Comparison of ENCODE assay signal across 11 cellular contexts in the genomic region with DNA sequence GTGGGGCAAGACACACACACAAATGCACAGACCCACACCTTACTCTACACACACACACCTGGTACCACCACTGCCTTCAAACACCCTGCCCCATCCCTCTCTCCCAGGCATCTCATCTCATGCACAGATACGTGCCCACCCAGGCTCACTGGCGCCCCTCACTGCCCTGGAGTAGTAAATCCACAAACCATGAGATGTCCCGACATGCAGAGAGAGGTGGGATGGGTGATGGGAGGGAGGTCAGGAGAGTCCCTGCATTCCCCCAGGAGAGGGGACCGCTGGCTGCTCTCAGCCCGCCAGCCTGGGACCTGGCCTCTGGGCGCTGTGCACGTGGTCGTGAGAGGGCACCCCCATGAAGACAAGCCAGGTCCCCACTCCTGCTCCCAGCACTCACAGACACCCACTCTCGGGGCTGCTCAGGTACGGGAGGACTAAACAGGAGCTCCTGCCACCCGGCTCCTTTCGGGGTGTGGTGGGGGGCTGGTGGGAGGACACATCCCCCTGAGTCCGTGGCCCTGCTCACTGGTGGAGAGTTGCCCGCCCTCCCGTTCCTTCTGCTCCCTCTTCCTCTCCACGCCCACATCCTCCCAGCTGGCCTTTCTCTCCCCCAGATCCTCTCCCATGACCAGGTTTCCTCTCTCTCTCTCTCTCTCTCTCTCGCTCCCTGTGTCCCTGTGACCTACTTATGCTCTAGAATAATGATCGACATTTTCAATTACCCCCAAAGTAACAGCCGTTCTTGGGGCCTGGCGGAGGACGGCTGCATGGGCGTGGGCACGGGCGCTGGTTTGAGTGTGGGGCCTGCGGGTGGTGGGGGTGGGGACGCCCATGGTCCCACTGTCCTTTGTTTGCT. TPM values are rescaled to one million over a fixed set of nuclear protein-coding genes. Genes with fewer than 3 reads are reported as not detected.
DNase-seq lines count a peak whose midpoint lies in the region; ATAC-seq and TF ChIP-seq lines count a peak whose summit lies in the region.
"Had no signal": no experiment of that assay in that cellular context is flagged by ENCODE, and none has a peak within 500 bp of the region (broad histone marks: within the 10 kb centered on the region; RNA-seq: fewer than 3 reads in every experiment).

No MANE protein-coding gene starts in this region.

- H3K9me3 Mint-ChIP-seq in activated T-cell treated with anti-CD3 and anti-CD28 coated beads, Interleukin-2, amount 50 U/mL, for 24 hours: no peaks in the 10 kb centered on the region
- no peaks in the 10 kb centered on the region for H3K9me3 Mint-ChIP-seq in Calu3 (ENCODE audit: low read depth, unreplicated experiment)

- peaks cover 12% of the 10 kb centered on the region for H3K4me1 Mint-ChIP-seq in activated T-cell treated with anti-CD3 and anti-CD28 coated beads, Interleukin-2, amount 50 U/mL, for 24 hours (ENCODE audit: low read depth)
- peaks cover 6% of the 10 kb centered on the region for H3K4me1 Mint-ChIP-seq in Calu3 (ENCODE audit: low read depth, unreplicated experiment)

- no peak overlapping the region; the same call in 1 of the 2 replicates for H3K4me2 ChIP-seq in IMR-90 (ENCODE audit: low read depth, low read length)

- H3K27me3 Mint-ChIP-seq in activated T-cell treated with anti-CD3 and anti-CD28 coated beads, Interleukin-2, amount 50 U/mL, for 24 hours: peaks cover 18% of the 10 kb centered on the region
- peaks cover 35% of the 10 kb centered on the region for H3K27me3 Mint-ChIP-seq in Calu3 (ENCODE audit: unreplicated experiment)

- H3K4me3 ChIP-seq in AG04450 (ENCODE audit: low read depth, low read length) (no peak overlapping the region), IMR-90 (ENCODE audit: insufficient read depth, low read depth, low read length) (no peak overlapping the region), lower lobe of right lung (no peak overlapping the region)

- dilution Hi-C loops in IMR-90 (cut with HindIII; ENCODE audit: low sequenced_read_pairs, unreplicated experiment): no loop called here

- H3K4ac ChIP-seq in IMR-90 (ENCODE audit: low read depth, low read length): peak overlapping the region; percentile 79

- no peak overlapping the region for H3K56ac ChIP-seq in IMR-90 (ENCODE audit: extremely low read depth, insufficient read depth, low read length)

- BruUV-seq in IMR-90 (replicated peaks; lab: Mats Ljungman, UMichigan): no TSS peak
- no TSS peak for BruUV-seq in Calu3 (replicated peaks; lab: Mats Ljungman, UMichigan)

- no peak overlapping the region for H2BK5ac ChIP-seq in IMR-90 (ENCODE audit: low read depth, low read length, poor library complexity, severe bottlenecking)

- no peak for TF ChIP-seq POLR2A in IMR-90 (IDR thresholded peaks at IDR 0.05; ENCODE audit: low read depth, low read length)

- peak overlapping the region; percentile 55; the same call in 1 of the 3 replicates for H2BK15ac ChIP-seq in IMR-90 (ENCODE audit: low read depth, low read length)

- POLR2A ChIA-PET in AG04450 (lab: Yijun Ruan, JAX): interaction anchor here (0.7 kb wide), 2 partner anchors 35 to 45 kb away, joined by 4 to 6 read pairs; no protein-coding TSS in a partner anchor
- POLR2A ChIA-PET in IMR-90 (lab: Charles Lee; ENCODE audit: unreplicated experiment): no interaction called here

- H4K8ac ChIP-seq in IMR-90 (ENCODE audit: low read depth in 2 of 2, low read length in 2 of 2): peak overlapping the region; percentile 38 to 81; a peak in 3 of 4 replicates

- peak overlapping the region; percentile 77 for H2BK120ac ChIP-seq in IMR-90 (ENCODE audit: low read depth, low read length)

- peak overlapping the region; percentile 32; the same call in 1 of the 2 replicates for H4K5ac ChIP-seq in IMR-90 (ENCODE audit: low read depth, low read length)

- no peak overlapping the region for H2BK20ac ChIP-seq in IMR-90 (ENCODE audit: low read depth, low read length)

- intact Hi-C loops in IMR-90 (cut with micrococcal nuclease): loop anchor here (2.0 kb wide), 2 partner anchors 37 to 71 kb away; no protein-coding TSS in a partner anchor
- intact Hi-C loops in lower lobe of right lung (cut with DNase I): no loop called here
- intact Hi-C loops in Calu3 (cut with micrococcal nuclease; ENCODE audit: unreplicated experiment): no loop called here

- peaks cover 10% of the 10 kb centered on the region for H3K4me1 ChIP-seq in IMR-90 (ENCODE audit: control insufficient read depth, insufficient read depth, low read length)
- H3K4me1 ChIP-seq in lower lobe of right lung: peaks cover 19% of the 10 kb centered on the region

- no peaks in the 10 kb centered on the region for H3K27me3 ChIP-seq in AG04450 (ENCODE audit: control insufficient read depth, insufficient read depth, low read length)
- no peaks in the 10 kb centered on the region for H3K27me3 ChIP-seq in IMR-90 (ENCODE audit: control insufficient read depth, insufficient read depth, low read length)
- H3K27me3 ChIP-seq in lower lobe of right lung (ENCODE audit: low read depth): no peaks in the 10 kb centered on the region

- H3K4me3 Mint-ChIP-seq in activated T-cell treated with anti-CD3 and anti-CD28 coated beads, Interleukin-2, amount 50 U/mL, for 24 hours: no peak overlapping the region
- no peak overlapping the region for H3K4me3 Mint-ChIP-seq in Calu3 (ENCODE audit: low read depth, unreplicated experiment)

- no peak overlapping the region for H3K27ac ChIP-seq in AG04450 (ENCODE audit: low read depth, low read length)
- no peak overlapping the region for H3K27ac ChIP-seq in IMR-90 (ENCODE audit: insufficient read depth, low read length)
- no peak overlapping the region for H3K27ac ChIP-seq in lower lobe of right lung
- H3K27ac ChIP-seq: HL-60 had no signal

- peak overlapping the region; percentile 24; the same call in 1 of the 2 replicates for H3K23ac ChIP-seq in IMR-90 (ENCODE audit: low read depth, low read length)

- ATAC-seq in IMR-90 (ENCODE audit: low read depth): peak; percentile 60
- peak; percentile 48 to 51 for ATAC-seq in lower lobe of right lung
- ATAC-seq in HG03354 (IDR thresholded peaks at IDR 0.05; ENCODE audit: poor library complexity, severe bottlenecking, unreplicated experiment): no peak

- CTCF ChIA-PET in AG04450 (lab: Charles Lee) (interaction anchor here (1.1 kb wide), 1 partner anchor 71 kb away, joined by 3 read pairs; no protein-coding TSS in a partner anchor), IMR-90 (lab: Yijun Ruan, JAX) (interaction anchor here (1.0 kb wide), 1 partner anchor 70 kb away, joined by 3 read pairs; no protein-coding TSS in a partner anchor), Calu3 (lab: Charles Lee) (no interaction called here)

- TF ChIP-seq CTCF in AG04450 (IDR thresholded peaks at IDR 0.05; ENCODE audit: low read depth, low read length): 0 out of 2 replicates have a peak, but pooled peaks have one; percentile 7
- 0 out of 2 replicates have a peak, but pooled peaks have one; percentile 7 for TF ChIP-seq CTCF in IMR-90 (conservative IDR thresholded peaks at IDR 0.05; ENCODE audit: low read depth, low read length)
- TF ChIP-seq CTCF in lower lobe of right lung (IDR thresholded peaks at IDR 0.05): no peak
- TF ChIP-seq CTCF in Calu3 (IDR thresholded peaks at IDR 0.05; ENCODE audit: unreplicated experiment): no peak

- H4K20me1 ChIP-seq in IMR-90 (ENCODE audit: insufficient read depth, low read length): no peaks in the 10 kb centered on the region

- no peaks in the 10 kb centered on the region for H3K36me3 Mint-ChIP-seq in activated T-cell treated with anti-CD3 and anti-CD28 coated beads, Interleukin-2, amount 50 U/mL, for 24 hours (ENCODE audit: low read depth)
- H3K36me3 Mint-ChIP-seq in Calu3 (ENCODE audit: insufficient read depth, unreplicated experiment): peaks cover 11% of the 10 kb centered on the region

- H2AFZ ChIP-seq in IMR-90 (replicated peaks; ENCODE audit: low read length, poor library complexity): peak overlapping the region; percentile 91

- peak overlapping the region; percentile 65 for H2AK9ac ChIP-seq in IMR-90 (replicated peaks; ENCODE audit: low read depth, low read length, poor library complexity)

- H3K79me1 ChIP-seq in IMR-90 (ENCODE audit: low read depth in 1 of 2, low read length in 2 of 2): no peaks in the 10 kb centered on the region

- H4K91ac ChIP-seq in IMR-90 (ENCODE audit: insufficient read depth, low read depth, low read length): no peak overlapping the region

- H3K18ac ChIP-seq in IMR-90 (ENCODE audit: low read depth, low read length): no peak overlapping the region

- H3K36me3 ChIP-seq in IMR-90 (ENCODE audit: control insufficient read depth, insufficient read depth, low read length) (no peaks in the 10 kb centered on the region), lower lobe of right lung (no peaks in the 10 kb centered on the region)

- in situ Hi-C loops in IMR-90 (cut with MboI; ENCODE audit: low sequenced_read_pairs): loop anchor here (5.0 kb wide), 1 partner anchor 44 kb away; no protein-coding TSS in a partner anchor

- no peak overlapping the region for H3K27ac Mint-ChIP-seq in activated T-cell treated with anti-CD3 and anti-CD28 coated beads, Interleukin-2, amount 50 U/mL, for 24 hours
- H3K27ac Mint-ChIP-seq in Calu3 (ENCODE audit: unreplicated experiment): no peak overlapping the region

- H3K9me3 ChIP-seq in AG04450 (ENCODE audit: control insufficient read depth, insufficient read depth, low read length) (no peaks in the 10 kb centered on the region), IMR-90 (ENCODE audit: control insufficient read depth, insufficient read depth, low read length) (no peaks in the 10 kb centered on the region), lower lobe of right lung (no peaks in the 10 kb centered on the region)

- no peak overlapping the region for H3K9ac ChIP-seq in IMR-90 (ENCODE audit: low read depth, low read length)

- H3K14ac ChIP-seq in IMR-90 (replicated peaks; ENCODE audit: low read depth, low read length): peak overlapping the region; percentile 10; the same call in 1 of the 2 replicates

- WGBS in IMR-90 (ENCODE audit: extremely low coverage in 2 of 2, insufficient read length in 1 of 2), 2 experiments: 66% methylated on average over 3 of the region's 26 CpGs; no CpG with 5 or more reads in 1 of the 2 experiments

- H2AK5ac ChIP-seq in IMR-90 (ENCODE audit: low read depth, low read length): peak overlapping the region; percentile 84; the same call in 1 of the 2 replicates

- H3K9me1 ChIP-seq in IMR-90 (ENCODE audit: insufficient read depth, low read length): peaks cover 5% of the 10 kb centered on the region; the same call in 1 of the 2 replicates

- DNase-seq in AG04450 (ENCODE audit: low read depth, low spot score): no peak
- peak; percentile 51 for DNase-seq in IMR-90
- DNase-seq in dermis blood vessel endothelial cell: peak; percentile 32
- peak; percentile 71 for DNase-seq in lower lobe of right lung
- DNase-seq in stimulated activated CD4-positive, alpha-beta T cell treated with anti-CD3 and anti-CD28 coated beads, Interleukin-12 subunit alpha, Interleukin-12 subunit beta, amount 100 ng/mL, for 4 hours: no peak
- DNase-seq in activated T-cell treated with anti-CD3 and anti-CD28 coated beads, Interleukin-2, amount 50 U/mL, for 24 hours: no peak
- no peak for DNase-seq in Calu3
- DNase-seq: activated CD8-positive, alpha-beta memory T cell treated with anti-CD3 and anti-CD28 coated beads for 24 hours; OCI-M1 had no signal

- no peak for TF ChIP-seq RAD21 in IMR-90 (IDR thresholded peaks at IDR 0.05; ENCODE audit: low read length)

RNA-seq across cellular contexts. Expression of gene CSPG4, which starts 18.8 kb away (rescaled TPM):
- polyA plus RNA-seq in AG04450 (2011; rRNA removed): 5.8 and 8.4 TPM in 2 replicates
- polyA minus RNA-seq in AG04450 (2011; rRNA and poly(A)+ RNA removed): 11.9 and 14.1 TPM in 2 replicates
- total RNA-seq in IMR-90 (2012; rRNA removed): 12.4 and 14.7 TPM in 2 replicates
- polyA plus RNA-seq in IMR-90 (2012; rRNA removed): 28.4 and 35.6 TPM in 2 replicates
- polyA plus RNA-seq in IMR-90 (2012; cell fraction: cytosol; rRNA removed): 15.6 and 23.3 TPM in 2 replicates
- 24.1 and 69.4 TPM in 2 replicates for polyA plus RNA-seq in IMR-90 (2012; cell fraction: nucleus; rRNA removed; ENCODE audit: low replicate concordance)
- 0.19 and 0.68 TPM in 2 replicates for total RNA-seq in dermis blood vessel endothelial cell
- 15.0 TPM for total RNA-seq in lower lobe of right lung
- total RNA-seq in Calu3 (2022): 0.05 TPM in 1 of 2 replicates, not detected in the other

Comparison
In these comparisons a context has a peak if more than half of its experiments do, and no peak if none do; other contexts are left out.
1. DNase-seq: peak in IMR-90 (single experiment), dermis blood vessel endothelial cell (single experiment) and lower lobe of right lung (single experiment); none in AG04450 (single experiment), stimulated activated CD4-positive, alpha-beta T cell treated with anti-CD3 and anti-CD28 coated beads, Interleukin-12 subunit alpha, Interleukin-12 subunit beta, amount 100 ng/mL, for 4 hours (single experiment), activated T-cell treated with anti-CD3 and anti-CD28 coated beads, Interleukin-2, amount 50 U/mL, for 24 hours (single experiment) and Calu3 (single experiment).
2. CTCF ChIP-seq: peak in AG04450 (single experiment) and IMR-90 (single experiment); none in lower lobe of right lung (single experiment) and Calu3 (single experiment).